Comparison of ENCODE assay signal across 20 cellular contexts in genomic region chr10:49742683-49743463, GRCh38. TPM values are rescaled to one million over a fixed set of nuclear protein-coding genes. Genes with fewer than 3 reads are reported as not detected.
"Had no signal": no experiment of that assay in that cellular context is flagged by ENCODE, and none has a peak within 500 bp of the region (broad histone marks: within the 10 kb centered on the region; RNA-seq: fewer than 3 reads in every experiment).

No MANE protein-coding gene starts in this region.

- ATAC-seq: activated CD4-positive, CD25-positive, alpha-beta regulatory T cell treated with anti-CD3 and anti-CD28 coated beads, Interleukin-2, amount 50 U/mL, for 24 hours; activated T-cell treated with anti-CD3 and anti-CD28 coated beads, Interleukin-2, amount 50 U/mL, for 72 hours; gastrocnemius medialis; left colon; naive thymus-derived CD8-positive, alpha-beta T cell; right cardiac atrium; T-helper 17 cell had no signal

- H3K4me3 ChIP-seq: gastrocnemius medialis, tibial nerve had no signal

- H3K4me1 ChIP-seq: gastrocnemius medialis, tibial nerve had no signal

- H3K36me3 ChIP-seq: gastrocnemius medialis, tibial nerve, WERI-Rb-1 had no signal

- H3K27ac ChIP-seq: gastrocnemius medialis, tibial nerve, WERI-Rb-1 had no signal

- DNase-seq: activated CD4-positive, alpha-beta T cell treated with anti-CD3 and anti-CD28 coated beads for 48 hours; activated naive CD4-positive, alpha-beta T cell; activated T-cell treated with anti-CD3 and anti-CD28 coated beads for 4 hours; activated T-cell treated with anti-CD3 and anti-CD28 coated beads, Interleukin-2, amount 50 U/mL, for 72 hours; anterior cingulate cortex; effector memory CD4-positive, alpha-beta T cell; erythroblast; gastrocnemius medialis; glutamatergic neuron; kidney; left colon; right cardiac atrium; stimulated activated naive CD4-positive, alpha-beta T cell; T-helper 17 cell; T1000; WERI-Rb-1 had no signal

- H3K27me3 ChIP-seq: gastrocnemius medialis, tibial nerve had no signal

- H3K9me3 ChIP-seq: gastrocnemius medialis, tibial nerve had no signal

RNA-seq across cellular contexts. Expression of gene OGDHL, which starts 19.2 kb away (rescaled TPM):
- total RNA-seq: bronchial epithelial cell; naive thymus-derived CD8-positive, alpha-beta T cell; T-helper 17 cell; tibial nerve had no signal
- polyA plus RNA-seq: naive thymus-derived CD8-positive, alpha-beta T cell had no signal
